ENCODE assay signal across 8 cellular contexts in the genomic region with DNA sequence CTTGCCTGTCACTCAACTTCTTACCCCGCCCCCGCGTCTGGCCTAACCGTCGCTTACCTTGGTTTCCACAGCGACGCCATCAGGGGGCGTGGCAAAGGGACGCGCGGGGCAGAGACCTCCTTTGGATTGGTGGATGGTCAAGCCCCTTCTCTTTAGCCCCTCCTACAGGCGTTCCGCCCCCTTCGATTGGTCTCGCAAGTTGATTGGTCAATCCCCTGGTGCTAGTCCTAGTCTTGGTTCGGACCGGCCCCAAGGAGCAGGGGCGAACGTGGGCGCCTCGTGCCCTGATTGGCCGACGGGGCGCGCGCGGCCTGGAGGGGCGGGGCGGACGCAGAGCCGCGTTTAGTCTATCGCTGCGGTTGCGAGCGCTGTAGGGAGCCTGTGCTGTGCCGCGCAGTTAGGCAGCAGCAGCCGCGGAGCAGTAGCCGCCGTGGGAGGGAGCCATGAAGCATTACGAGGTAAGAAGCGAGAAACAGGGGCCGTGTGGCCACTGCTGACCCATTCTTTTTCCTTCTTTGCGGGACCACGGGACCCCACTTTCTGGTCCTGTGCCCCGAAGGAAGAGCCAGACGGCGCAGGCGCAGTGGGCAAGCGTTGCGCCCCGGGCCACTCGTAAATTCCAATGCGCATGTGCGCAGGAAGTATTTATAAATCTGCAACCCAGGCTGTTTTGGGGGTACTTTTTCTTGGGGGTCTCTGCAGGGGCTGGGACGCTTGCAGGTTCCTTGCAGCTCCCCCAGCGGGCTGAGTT. TPM values are rescaled to one million over a fixed set of nuclear protein-coding genes. Genes with fewer than 3 reads are reported as not detected.
DNase-seq lines count a peak whose midpoint lies in the region; ATAC-seq and TF ChIP-seq lines count a peak whose summit lies in the region.

Gene TECR (plus strand): TSS at position 341 of the 751 bp plus-strand sequence. CDS start 103 bp downstream, at position 444.

- POLR2A ChIA-PET in BJ (lab: Charles Lee) = interaction anchor here (1.1 kb wide), 1 partner anchor 11 kb away, joined by 6 read pairs; the partner anchor contains the start of gene DNAJB1

- H3K27me3 ChIP-seq in BJ (ENCODE audit: control insufficient read depth, insufficient read depth, low read length) (no peaks in the 10 kb centered on the region), colonic mucosa (no peaks in the 10 kb centered on the region), layer of hippocampus (ENCODE audit: control insufficient read depth, insufficient read depth, low read length) (no peaks in the 10 kb centered on the region)

- H3K4me3 ChIP-seq in BJ (ENCODE audit: low read depth, low read length) (peak within 1 kb of the TSS; percentile 67), colonic mucosa (peak within 1 kb of the TSS; percentile 65)

- peaks cover 4% of the 10 kb centered on the region for H3K36me3 Mint-ChIP-seq in activated CD4-positive, alpha-beta T cell treated with anti-CD3 and anti-CD28 coated beads, Interleukin-2, amount 10 ng/mL, durations not matched to agents 24 days and 14 days (ENCODE audit: low read depth)

- H3K9me3 ChIP-seq in colonic mucosa = no peaks in the 10 kb centered on the region

- H3K4me1 Mint-ChIP-seq in activated CD4-positive, alpha-beta T cell treated with anti-CD3 and anti-CD28 coated beads, Interleukin-2, amount 10 ng/mL, durations not matched to agents 24 days and 14 days = peaks cover 14% of the 10 kb centered on the region

- CTCF ChIA-PET in BJ (lab: Yijun Ruan, JAX) = no interaction called here

- peak; percentile 97 for ATAC-seq in GM19324 (IDR thresholded peaks at IDR 0.05; ENCODE audit: low FRiP score, unreplicated experiment)
- ATAC-seq in HG03469 (IDR thresholded peaks at IDR 0.05; ENCODE audit: unreplicated experiment) = peak; percentile 92

- no peaks in the 10 kb centered on the region for H3K36me3 ChIP-seq in BJ (ENCODE audit: control insufficient read depth, insufficient read depth, low read length)
- H3K36me3 ChIP-seq in colonic mucosa = no peaks in the 10 kb centered on the region

- H3K4me3 Mint-ChIP-seq in activated CD4-positive, alpha-beta T cell treated with anti-CD3 and anti-CD28 coated beads, Interleukin-2, amount 10 ng/mL, durations not matched to agents 24 days and 14 days = peak within 1 kb of the TSS; percentile 90

- peak within 1 kb of the TSS; percentile 91 to 97 for H3K9ac ChIP-seq in colonic mucosa (ENCODE audit: low read depth in 2 of 2, low read length in 2 of 2)

- peaks cover 4% of the 10 kb centered on the region for H3K4me1 ChIP-seq in colonic mucosa

- no peaks in the 10 kb centered on the region for H3K9me3 Mint-ChIP-seq in activated CD4-positive, alpha-beta T cell treated with anti-CD3 and anti-CD28 coated beads, Interleukin-2, amount 10 ng/mL, durations not matched to agents 24 days and 14 days

- no peaks in the 10 kb centered on the region for H3K27me3 Mint-ChIP-seq in activated CD4-positive, alpha-beta T cell treated with anti-CD3 and anti-CD28 coated beads, Interleukin-2, amount 10 ng/mL, durations not matched to agents 24 days and 14 days

- intact Hi-C loops in activated CD4-positive, alpha-beta T cell treated with anti-CD3 and anti-CD28 coated beads, Interleukin-2, amount 10 ng/mL, durations not matched to agents 24 days and 14 days (cut with micrococcal nuclease) = loop anchor here (1.0 to 10.0 kb wide), 4 partner anchors 11 to 1615 kb away; partner anchors contain the start of genes DNAJB1 and SYCE2
- intact Hi-C loops in colonic mucosa (cut with DNase I) = no loop called here

- TF ChIP-seq CTCF in BJ (IDR thresholded peaks at IDR 0.05; ENCODE audit: insufficient read depth, low read depth, low read length) (no peak), colonic mucosa (IDR thresholded peaks at IDR 0.05) (no peak)

- peak within 1 kb of the TSS; percentile 94 for H3K27ac Mint-ChIP-seq in activated CD4-positive, alpha-beta T cell treated with anti-CD3 and anti-CD28 coated beads, Interleukin-2, amount 10 ng/mL, durations not matched to agents 24 days and 14 days

- peak within 1 kb of the TSS; percentile 92 for H3K27ac ChIP-seq in colonic mucosa
- peak within 1 kb of the TSS; percentile 96 for H3K27ac ChIP-seq in layer of hippocampus (ENCODE audit: low read depth, low read length)

- DNase-seq in BJ (ENCODE audit: low read depth) = peak; percentile 99
- DNase-seq in NCI-H526 treated with DMSO at 0.1 percent for 48 hours (lab: John Stamatoyannopoulos, UW) = peak; percentile 93
- peak; percentile 100 for DNase-seq in activated CD4-positive, alpha-beta T cell treated with anti-CD3 and anti-CD28 coated beads, Interleukin-2, amount 10 ng/mL, durations not matched to agents 24 days and 14 days
- DNase-seq in colonic mucosa = peak; percentile 100
- DNase-seq in stimulated activated CD4-positive, alpha-beta T cell treated with anti-CD3 and anti-CD28 coated beads, Interleukin-1b, Interleukin-23, amount 100 ng/mL, for 4 hours (ENCODE audit: low read depth in 2 of 2) = peak; percentile 100

RNA-seq across cellular contexts. Expression of gene TECR, which starts in this region (rescaled TPM):
- 63.2 and 95.9 TPM in 2 replicates for polyA plus RNA-seq in BJ (2011; rRNA removed)
- 94.4 and 169 TPM in 2 replicates for polyA minus RNA-seq in BJ (2011; rRNA and poly(A)+ RNA removed)
- total RNA-seq in activated CD4-positive, alpha-beta T cell treated with anti-CD3 and anti-CD28 coated beads, Interleukin-2, amount 10 ng/mL, durations not matched to agents 24 days and 14 days = 108 and 119 TPM in 2 replicates
- 100 to 1,000 TPM; 136 to 201 TPM for total RNA-seq in colonic mucosa

Comparison
In these comparisons a context has a peak if more than half of its experiments do, and no peak if none do; other contexts are left out.
1. Peak in every context shown above with its lines: DNase-seq, ATAC-seq, H3K4me3 ChIP-seq and H3K27ac ChIP-seq.